ENCODE assay signal across 9 cellular contexts in genomic region chr6:139011980-139012379, GRCh38.
"Had no signal": no experiment of that assay in that cellular context is flagged by ENCODE, and none has a peak within 500 bp of the region (broad histone marks: within the 10 kb centered on the region; RNA-seq: fewer than 3 reads in every experiment).

No MANE protein-coding gene starts in this region.

- H3K27ac ChIP-seq: HL-60 had no signal

- FAIRE-seq: K562 had no signal

- DNase-seq: GOT3, H7, HFFc6, IMR-90, KG1 had no signal

- H3K4me3 ChIP-seq: HAP-1, K562 had no signal

- H3K36me3 ChIP-seq: HAP-1 had no signal

- H3K9me3 Mint-ChIP-seq: HFFc6 had no signal

- H3K9me3 ChIP-seq: HAP-1 had no signal

- H3K4me3 Mint-ChIP-seq: HFFc6 had no signal

- H3K27ac Mint-ChIP-seq: HFFc6 had no signal

- ATAC-seq: HCT116, K562 had no signal
